ENCODE assay signal across 2 cellular contexts in the genomic region with DNA sequence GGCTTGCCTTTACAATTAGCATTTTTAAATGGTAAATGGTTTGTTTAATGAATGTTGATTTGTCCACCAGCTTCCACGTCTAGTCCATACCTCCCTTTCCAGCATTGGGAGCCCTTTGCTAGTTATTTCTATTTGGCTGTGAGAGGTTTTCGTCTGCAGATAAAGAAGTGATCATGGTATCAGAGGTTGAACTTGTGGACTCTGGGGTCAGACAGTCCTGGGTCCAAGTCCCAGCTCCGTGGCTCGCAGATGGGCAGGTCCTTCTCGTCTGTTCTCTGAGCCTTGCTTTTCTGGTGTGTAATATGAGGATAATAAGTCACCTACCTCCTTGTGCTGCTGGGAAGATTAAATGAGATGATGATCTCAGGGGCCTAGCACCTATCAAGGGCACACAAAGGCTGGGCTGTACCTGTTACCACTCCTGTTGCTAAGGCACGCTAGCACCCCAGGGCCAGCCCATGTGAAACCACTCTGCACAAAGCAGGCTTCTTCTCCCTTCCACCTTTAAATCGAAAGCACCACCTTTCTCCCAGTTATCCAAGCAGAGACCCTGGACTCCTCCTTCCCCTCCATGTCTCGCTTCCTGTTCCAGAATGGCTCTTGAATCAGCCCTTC.
TF ChIP-seq lines count a peak whose summit lies in the region.

No MANE protein-coding gene starts in this region.

TF ChIP-seq in liver, 16 proteins besides CTCF, POLR2A, EP300 and RAD21:
- TF ChIP-seq REST (IDR thresholded peaks at IDR 0.05) (no peak), HNF4G (IDR thresholded peaks at IDR 0.05) (peak; percentile 18), HNF4A (conservative IDR thresholded peaks at IDR 0.05) (peak; percentile 84 to 92)

TF ChIP-seq in HepG2, 621 proteins besides CTCF, POLR2A, EP300 and RAD21 (continued from another document):
- TF ChIP-seq, protein P1, sequence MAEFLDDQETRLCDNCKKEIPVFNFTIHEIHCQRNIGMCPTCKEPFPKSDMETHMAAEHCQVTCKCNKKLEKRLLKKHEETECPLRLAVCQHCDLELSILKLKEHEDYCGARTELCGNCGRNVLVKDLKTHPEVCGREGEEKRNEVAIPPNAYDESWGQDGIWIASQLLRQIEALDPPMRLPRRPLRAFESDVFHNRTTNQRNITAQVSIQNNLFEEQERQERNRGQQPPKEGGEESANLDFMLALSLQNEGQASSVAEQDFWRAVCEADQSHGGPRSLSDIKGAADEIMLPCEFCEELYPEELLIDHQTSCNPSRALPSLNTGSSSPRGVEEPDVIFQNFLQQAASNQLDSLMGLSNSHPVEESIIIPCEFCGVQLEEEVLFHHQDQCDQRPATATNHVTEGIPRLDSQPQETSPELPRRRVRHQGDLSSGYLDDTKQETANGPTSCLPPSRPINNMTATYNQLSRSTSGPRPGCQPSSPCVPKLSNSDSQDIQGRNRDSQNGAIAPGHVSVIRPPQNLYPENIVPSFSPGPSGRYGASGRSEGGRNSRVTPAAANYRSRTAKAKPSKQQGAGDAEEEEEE (CRISPR knock-in tag; IDR thresholded peaks at IDR 0.05; ENCODE audit: borderline replicate concordance), result no peak
- TF ChIP-seq ZNF775 (CRISPR knock-in tag; IDR thresholded peaks at IDR 0.05; ENCODE audit: borderline replicate concordance), result no peak
- TF ChIP-seq GATAD2A (CRISPR knock-in tag; IDR thresholded peaks at IDR 0.05), result no peak
- TF ChIP-seq ZNF441 (CRISPR knock-in tag; IDR thresholded peaks at IDR 0.05; ENCODE audit: borderline replicate concordance), result no peak
- TF ChIP-seq, protein P2, sequence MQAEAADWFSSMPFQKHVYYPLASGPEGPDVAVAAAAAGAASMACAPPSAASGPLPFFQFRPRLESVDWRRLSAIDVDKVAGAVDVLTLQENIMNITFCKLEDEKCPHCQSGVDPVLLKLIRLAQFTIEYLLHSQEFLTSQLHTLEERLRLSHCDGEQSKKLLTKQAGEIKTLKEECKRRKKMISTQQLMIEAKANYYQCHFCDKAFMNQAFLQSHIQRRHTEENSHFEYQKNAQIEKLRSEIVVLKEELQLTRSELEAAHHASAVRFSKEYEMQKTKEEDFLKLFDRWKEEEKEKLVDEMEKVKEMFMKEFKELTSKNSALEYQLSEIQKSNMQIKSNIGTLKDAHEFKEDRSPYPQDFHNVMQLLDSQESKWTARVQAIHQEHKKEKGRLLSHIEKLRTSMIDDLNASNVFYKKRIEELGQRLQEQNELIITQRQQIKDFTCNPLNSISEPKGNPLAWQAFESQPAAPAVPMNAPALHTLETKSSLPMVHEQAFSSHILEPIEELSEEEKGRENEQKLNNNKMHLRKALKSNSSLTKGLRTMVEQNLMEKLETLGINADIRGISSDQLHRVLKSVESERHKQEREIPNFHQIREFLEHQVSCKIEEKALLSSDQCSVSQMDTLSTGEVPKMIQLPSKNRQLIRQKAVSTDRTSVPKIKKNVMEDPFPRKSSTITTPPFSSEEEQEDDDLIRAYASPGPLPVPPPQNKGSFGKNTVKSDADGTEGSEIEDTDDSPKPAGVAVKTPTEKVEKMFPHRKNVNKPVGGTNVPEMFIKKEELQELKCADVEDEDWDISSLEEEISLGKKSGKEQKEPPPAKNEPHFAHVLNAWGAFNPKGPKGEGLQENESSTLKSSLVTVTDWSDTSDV (CRISPR knock-in tag; IDR thresholded peaks at IDR 0.05), result no peak
